9 cellular contexts compared by ENCODE assay signal in genomic region chr2:36650031-36650430, GRCh38. TPM values are rescaled to one million over a fixed set of nuclear protein-coding genes. Genes with fewer than 3 reads are reported as not detected.
A peak's percentile ranks its signal among the peaks of the same experiment; 100 is the strongest.
DNase-seq lines count a peak whose midpoint lies in the region; ATAC-seq and TF ChIP-seq lines count a peak whose summit lies in the region.
"Had no signal": no experiment of that assay in that cellular context is flagged by ENCODE, and none has a peak within 500 bp of the region (broad histone marks: within the 10 kb centered on the region; RNA-seq: fewer than 3 reads in every experiment).

No MANE protein-coding gene starts in this region.

- no peak overlapping the region for H3K27ac ChIP-seq in H9 (ENCODE audit: insufficient read length, low read depth, low read length)
- H3K27ac ChIP-seq in Karpas-422 (ENCODE audit: low read length) = no peak overlapping the region
- H3K27ac ChIP-seq in esophagus muscularis mucosa (replicated peaks in 1 of 4) = no peak overlapping the region

- H2AK5ac ChIP-seq in H9 (ENCODE audit: insufficient read length, low read length) = no peak overlapping the region

- WGBS in H9 (ENCODE audit: extremely low coverage, insufficient read length, low lambda C conversion rate) = no CpG with 5 or more reads among the region's 2 CpGs
- WGBS in esophagus muscularis mucosa = 73% methylated on average over 2 of the region's 2 CpGs

- no peak overlapping the region for H3K9ac ChIP-seq in H9 (ENCODE audit: extremely low read depth, insufficient read length, low read length)
- no peak overlapping the region for H3K9ac ChIP-seq in Karpas-422 (ENCODE audit: low read length)

- H2BK120ac ChIP-seq in H9 (ENCODE audit: low read depth, low read length, poor library complexity, severe bottlenecking) = no peak overlapping the region

- no peaks in the 10 kb centered on the region for H3K23me2 ChIP-seq in H9 (ENCODE audit: insufficient read length, low read depth, low read length, poor library complexity, severe bottlenecking)

- no peak overlapping the region for H3K4ac ChIP-seq in H9 (ENCODE audit: low read depth, low read length)

- H3K9me2 ChIP-seq in Karpas-422 (replicated peaks; ENCODE audit: insufficient read depth, low read length) = no peaks in the 10 kb centered on the region

- H2BK12ac ChIP-seq in H9 (ENCODE audit: insufficient read length, low read depth, low read length) = no peak overlapping the region

- H3K56ac ChIP-seq in H9 (ENCODE audit: insufficient read length, low read depth, low read length) = no peak overlapping the region

- no peaks in the 10 kb centered on the region for H3K27me3 ChIP-seq in H9 (ENCODE audit: insufficient read depth, low read length)
- no peaks in the 10 kb centered on the region for H3K27me3 ChIP-seq in Karpas-422 (ENCODE audit: low read length)
- no peaks in the 10 kb centered on the region for H3K27me3 ChIP-seq in esophagus muscularis mucosa

- H4K91ac ChIP-seq in H9 (ENCODE audit: insufficient read length, low read depth, low read length) = no peak overlapping the region

- no peaks in the 10 kb centered on the region for H3K79me1 ChIP-seq in H9 (ENCODE audit: insufficient read depth, low read depth, low read length, poor library complexity, severe bottlenecking)

- ATAC-seq in GM18505 (IDR thresholded peaks at IDR 0.05; ENCODE audit: unreplicated experiment) = peak; percentile 80
- peak; percentile 88 for ATAC-seq in stimulated activated naive CD8-positive, alpha-beta T cell treated with anti-CD3 and anti-CD28 coated beads, Interleukin-15, amount 100 ng/mL, for 72 hours

- no peak for TF ChIP-seq EP300 in esophagus muscularis mucosa (IDR thresholded peaks at IDR 0.05)

- H3K27ac Mint-ChIP-seq in H9 = peak overlapping the region in 1 of 3 experiments; percentile 62; a peak in 2 of 7 replicates
- H3K27ac Mint-ChIP-seq in stimulated activated naive CD8-positive, alpha-beta T cell treated with anti-CD3 and anti-CD28 coated beads, Interleukin-15, amount 100 ng/mL, for 72 hours = peak overlapping the region in 1 of 2 donors; percentile 90
- no peak overlapping the region for H3K27ac Mint-ChIP-seq in chondrocyte (ENCODE audit: unreplicated experiment)
- H3K27ac Mint-ChIP-seq: T-helper 1 cell treated with Interleukin-12 subunit alpha and Interleukin-12 subunit beta and Interleukin-4 antibody, amounts not matched to agents 30 μg/mL and 1 μg/mL, for 36 hours had no signal

- no peaks in the 10 kb centered on the region for H3K36me3 ChIP-seq in Karpas-422 (ENCODE audit: insufficient read depth, low read length)
- H3K36me3 ChIP-seq in esophagus muscularis mucosa = no peaks in the 10 kb centered on the region

- H4K20me1 ChIP-seq in H9 (ENCODE audit: control insufficient read depth, insufficient read depth, insufficient read length) (no peaks in the 10 kb centered on the region), Karpas-422 (ENCODE audit: insufficient read depth, low read depth, low read length) (no peaks in the 10 kb centered on the region)

- H3K9me3 Mint-ChIP-seq in H9 = peaks cover 5 to 9% of the 10 kb centered on the region in 2 experiments; a peak in 3 of 5 replicates
- H3K9me3 Mint-ChIP-seq in stimulated activated naive CD8-positive, alpha-beta T cell treated with anti-CD3 and anti-CD28 coated beads, Interleukin-15, amount 100 ng/mL, for 72 hours = no peaks in the 10 kb centered on the region
- peaks cover 8% of the 10 kb centered on the region for H3K9me3 Mint-ChIP-seq in chondrocyte (ENCODE audit: low read depth)
- H3K9me3 Mint-ChIP-seq: T-helper 1 cell treated with Interleukin-12 subunit alpha and Interleukin-12 subunit beta and Interleukin-4 antibody, amounts not matched to agents 30 μg/mL and 1 μg/mL, for 36 hours had no signal

- no peak overlapping the region for H3K18ac ChIP-seq in H9 (ENCODE audit: insufficient read length, low read depth, low read length)

- H3K4me1 Mint-ChIP-seq in H9 (peaks cover 5 to 8% of the 10 kb centered on the region in 2 experiments), chondrocyte (ENCODE audit: low read depth) (peaks cover 9% of the 10 kb centered on the region)
- peaks cover 8% of the 10 kb centered on the region for H3K4me1 Mint-ChIP-seq in stimulated activated naive CD8-positive, alpha-beta T cell treated with anti-CD3 and anti-CD28 coated beads, Interleukin-15, amount 100 ng/mL, for 72 hours

- no peak overlapping the region for H3K4me3 Mint-ChIP-seq in H9
- H3K4me3 Mint-ChIP-seq in stimulated activated naive CD8-positive, alpha-beta T cell treated with anti-CD3 and anti-CD28 coated beads, Interleukin-15, amount 100 ng/mL, for 72 hours = no peak overlapping the region
- no peak overlapping the region for H3K4me3 Mint-ChIP-seq in chondrocyte (ENCODE audit: unreplicated experiment)
- H3K4me3 Mint-ChIP-seq: T-helper 1 cell treated with Interleukin-12 subunit alpha and Interleukin-12 subunit beta and Interleukin-4 antibody, amounts not matched to agents 30 μg/mL and 1 μg/mL, for 36 hours had no signal

- H2BK15ac ChIP-seq in H9 (ENCODE audit: low read depth, low read length) = no peak overlapping the region

- H3T11ph ChIP-seq in H9 (ENCODE audit: low read length) = no peak overlapping the region

- H4K5ac ChIP-seq in H9 (ENCODE audit: insufficient read length, low read depth, low read length) = no peak overlapping the region

- no peak overlapping the region for H4K8ac ChIP-seq in H9 (replicated peaks; ENCODE audit: insufficient read length, low read depth, low read length)

- H2BK20ac ChIP-seq in H9 (ENCODE audit: low read depth, low read length, poor library complexity, severe bottlenecking) = no peak overlapping the region

- TF ChIP-seq POLR2A in GM18505 (IDR thresholded peaks at IDR 0.05; ENCODE audit: borderline replicate concordance, extremely low read depth, insufficient read depth, insufficient read length) (no peak), esophagus muscularis mucosa (IDR thresholded peaks at IDR 0.05; ENCODE audit: low read depth) (no peak)

- H3K27me3 Mint-ChIP-seq in H9 (ENCODE audit: low read depth) = no peaks in the 10 kb centered on the region
- no peaks in the 10 kb centered on the region for H3K27me3 Mint-ChIP-seq in stimulated activated naive CD8-positive, alpha-beta T cell treated with anti-CD3 and anti-CD28 coated beads, Interleukin-15, amount 100 ng/mL, for 72 hours
- no peaks in the 10 kb centered on the region for H3K27me3 Mint-ChIP-seq in chondrocyte (ENCODE audit: low read depth)

- H3K14ac ChIP-seq in H9 (ENCODE audit: insufficient read depth, low read length) = no peak overlapping the region

- H2BK5ac ChIP-seq in H9 (ENCODE audit: insufficient read length, low read length) = no peak overlapping the region

- H3K23ac ChIP-seq in H9 (ENCODE audit: insufficient read length, low read depth, low read length) = no peak overlapping the region

- peak; percentile 62 for DNase-seq in H9
- DNase-seq in Karpas-422 = peak; percentile 57
- peak; percentile 54 to 85 for DNase-seq in cardiac fibroblast (ENCODE audit: low read depth in 2 of 2)
- DNase-seq in stimulated activated naive CD8-positive, alpha-beta T cell treated with anti-CD3 and anti-CD28 coated beads, Interleukin-15, amount 100 ng/mL, for 72 hours = peak in 1 of 2 donors; percentile 12
- no peak for DNase-seq in esophagus muscularis mucosa (ENCODE audit: extremely low spot score)
- no peak for DNase-seq in ecto neural progenitor cell (ENCODE audit: low spot score)
- DNase-seq in chondrocyte (ENCODE audit: low spot score) = no peak

- H3K36me3 Mint-ChIP-seq in H9 (ENCODE audit: insufficient read depth in 1 of 3, low read depth in 3 of 3) (peaks cover 0 to 4% (median 0%) of the 10 kb centered on the region in 3 experiments; a peak in 2 of 7 replicates), chondrocyte (ENCODE audit: low read depth) (no peaks in the 10 kb centered on the region)

- H3K4me3 ChIP-seq in Karpas-422 (ENCODE audit: low read length) (no peak overlapping the region), cardiac fibroblast (replicated peaks in 1 of 2; ENCODE audit: low read depth in 2 of 2, low read length in 2 of 2) (no peak overlapping the region), esophagus muscularis mucosa (no peak overlapping the region)

- H2AFZ ChIP-seq in H9 (ENCODE audit: low read length) (no peak overlapping the region), Karpas-422 (ENCODE audit: low read length) (no peak overlapping the region)

- no peak overlapping the region for H3K4me2 ChIP-seq in H9 (ENCODE audit: insufficient read depth, insufficient read length, low read length)
- H3K4me2 ChIP-seq in Karpas-422 (ENCODE audit: low read depth, low read length, poor library complexity, severe bottlenecking) = no peak overlapping the region

- H3K4me1 ChIP-seq in H9 (ENCODE audit: insufficient read depth, low read length) (no peaks in the 10 kb centered on the region; the same call in 1 of the 2 replicates), Karpas-422 (ENCODE audit: low read length) (0 out of 2 replicates have a peak, but pooled peaks cover 5% of the 10 kb centered on the region), esophagus muscularis mucosa (peaks cover 0 to 2% (median 0%) of the 10 kb centered on the region in 4 donors)

- TF ChIP-seq CTCF in H9 (conservative IDR thresholded peaks at IDR 0.05) (no peak), cardiac fibroblast (IDR thresholded peaks at IDR 0.05; ENCODE audit: low read depth, low read length) (no peak), esophagus muscularis mucosa (IDR thresholded peaks at IDR 0.05) (no peak), chondrocyte (IDR thresholded peaks at IDR 0.05) (no peak)

- intact Hi-C loops in esophagus muscularis mucosa (cut with DNase I) = no loop called here

- H3K79me2 ChIP-seq in H9 (ENCODE audit: insufficient read depth, low read length) = no peaks in the 10 kb centered on the region
- H3K79me2 ChIP-seq in Karpas-422 (ENCODE audit: low read length) = no peaks in the 10 kb centered on the region

- H3K9me3 ChIP-seq in H9 (ENCODE audit: control insufficient read depth, low read depth, low read length) (no peaks in the 10 kb centered on the region), Karpas-422 (ENCODE audit: low read length) (no peaks in the 10 kb centered on the region), esophagus muscularis mucosa (no peaks in the 10 kb centered on the region)

RNA-seq across cellular contexts. Expression of gene VIT, which starts 46.5 kb away (rescaled TPM):
- 0.15 TPM in 1 of 2 replicates, not detected in the other for total RNA-seq in H9 (2021)
- total RNA-seq in Karpas-422 (2014; rRNA removed; shearing (Covaris generic); ENCODE audit: low replicate concordance) = not detected in 2 replicates
- total RNA-seq in esophagus muscularis mucosa = 10 to 100 TPM; 17.0 to 32.3 (median 28.7) TPM
- total RNA-seq in chondrocyte = 0.15 to 2.6 TPM in 2 of 3 replicates, not detected in the other

RNA-seq across cellular contexts. Expression of gene FEZ2, which starts 52.1 kb away (rescaled TPM):
- total RNA-seq in H9 (2021) (22.0 and 27.7 TPM in 2 replicates), esophagus muscularis mucosa (10 to 100 TPM; 40.4 to 58.2 (median 45.2) TPM), chondrocyte (46.8 to 49.8 TPM (median 47.0 TPM) in 3 replicates)
- 32.7 and 37.7 TPM in 2 replicates for total RNA-seq in Karpas-422 (2014; rRNA removed; shearing (Covaris generic); ENCODE audit: low replicate concordance)

Comparison
In these comparisons a context has a peak if more than half of its experiments do, and no peak if none do; other contexts are left out.
1. DNase-seq: peak in H9 (single experiment), Karpas-422 (single experiment) and cardiac fibroblast (2 of 2); none in esophagus muscularis mucosa (single experiment), ecto neural progenitor cell (single experiment) and chondrocyte (single experiment).